Comparison of ENCODE assay signal across 1 cellular context in genomic region chr13:93201992-93202558, GRCh38.
A peak's percentile ranks its signal among the peaks of the same experiment; 100 is the strongest.
TF ChIP-seq lines count a peak whose summit lies in the region.

No MANE protein-coding gene starts in this region.

TF ChIP-seq in HepG2, 621 proteins besides CTCF, POLR2A, EP300 and RAD21 (continued from another document and continues in another):
- TF ChIP-seq, protein P1, sequence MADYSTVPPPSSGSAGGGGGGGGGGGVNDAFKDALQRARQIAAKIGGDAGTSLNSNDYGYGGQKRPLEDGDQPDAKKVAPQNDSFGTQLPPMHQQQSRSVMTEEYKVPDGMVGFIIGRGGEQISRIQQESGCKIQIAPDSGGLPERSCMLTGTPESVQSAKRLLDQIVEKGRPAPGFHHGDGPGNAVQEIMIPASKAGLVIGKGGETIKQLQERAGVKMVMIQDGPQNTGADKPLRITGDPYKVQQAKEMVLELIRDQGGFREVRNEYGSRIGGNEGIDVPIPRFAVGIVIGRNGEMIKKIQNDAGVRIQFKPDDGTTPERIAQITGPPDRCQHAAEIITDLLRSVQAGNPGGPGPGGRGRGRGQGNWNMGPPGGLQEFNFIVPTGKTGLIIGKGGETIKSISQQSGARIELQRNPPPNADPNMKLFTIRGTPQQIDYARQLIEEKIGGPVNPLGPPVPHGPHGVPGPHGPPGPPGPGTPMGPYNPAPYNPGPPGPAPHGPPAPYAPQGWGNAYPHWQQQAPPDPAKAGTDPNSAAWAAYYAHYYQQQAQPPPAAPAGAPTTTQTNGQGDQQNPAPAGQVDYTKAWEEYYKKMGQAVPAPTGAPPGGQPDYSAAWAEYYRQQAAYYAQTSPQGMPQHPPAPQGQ (CRISPR knock-in tag; IDR thresholded peaks at IDR 0.05; ENCODE audit: borderline replicate concordance) = no peak
- TF ChIP-seq YEATS4 (CRISPR knock-in tag; IDR thresholded peaks at IDR 0.05; ENCODE audit: borderline replicate concordance) (0 out of 2 replicates have a peak, but pooled peaks have one; percentile 22), ZBTB20 (CRISPR knock-in tag; IDR thresholded peaks at IDR 0.05; ENCODE audit: borderline replicate concordance, low read depth) (no peak), ZNF547 (CRISPR knock-in tag; IDR thresholded peaks at IDR 0.05) (no peak), BHLHE40 (IDR thresholded peaks at IDR 0.05; ENCODE audit: low read length) (0 out of 2 replicates have a peak, but pooled peaks have one; percentile 11), FIP1L1 (IDR thresholded peaks at IDR 0.05; ENCODE audit: borderline replicate concordance, insufficient read depth, low read depth, low read length) (no peak), TARDBP (CRISPR knock-in tag; IDR thresholded peaks at IDR 0.05) (peak; percentile 65), PHF21A (CRISPR knock-in tag; IDR thresholded peaks at IDR 0.05) (0 out of 2 replicates have a peak, but pooled peaks have one; percentile 45), GZF1 (CRISPR knock-in tag; IDR thresholded peaks at IDR 0.05) (no peak), NFATC3 (CRISPR knock-in tag; IDR thresholded peaks at IDR 0.05) (no peak), SP4 (CRISPR knock-in tag; IDR thresholded peaks at IDR 0.05) (no peak), PHF20 (CRISPR knock-in tag; IDR thresholded peaks at IDR 0.05) (no peak), RXRA (CRISPR knock-in tag; IDR thresholded peaks at IDR 0.05) (no peak; the same call in 1 of the 2 replicates), XRCC5 (optimal IDR thresholded peaks at IDR 0.05; ENCODE audit: low read length) (no peak), ZNF20 (CRISPR knock-in tag; IDR thresholded peaks at IDR 0.05) (no peak), ZBTB14 (CRISPR knock-in tag; IDR thresholded peaks at IDR 0.05) (no peak), ZNF746 (CRISPR knock-in tag; IDR thresholded peaks at IDR 0.05) (no peak), NR2F1 (CRISPR knock-in tag; IDR thresholded peaks at IDR 0.05) (peak; percentile 81 to 83; a peak in 3 of 4 replicates)
- TF ChIP-seq, protein P2, sequence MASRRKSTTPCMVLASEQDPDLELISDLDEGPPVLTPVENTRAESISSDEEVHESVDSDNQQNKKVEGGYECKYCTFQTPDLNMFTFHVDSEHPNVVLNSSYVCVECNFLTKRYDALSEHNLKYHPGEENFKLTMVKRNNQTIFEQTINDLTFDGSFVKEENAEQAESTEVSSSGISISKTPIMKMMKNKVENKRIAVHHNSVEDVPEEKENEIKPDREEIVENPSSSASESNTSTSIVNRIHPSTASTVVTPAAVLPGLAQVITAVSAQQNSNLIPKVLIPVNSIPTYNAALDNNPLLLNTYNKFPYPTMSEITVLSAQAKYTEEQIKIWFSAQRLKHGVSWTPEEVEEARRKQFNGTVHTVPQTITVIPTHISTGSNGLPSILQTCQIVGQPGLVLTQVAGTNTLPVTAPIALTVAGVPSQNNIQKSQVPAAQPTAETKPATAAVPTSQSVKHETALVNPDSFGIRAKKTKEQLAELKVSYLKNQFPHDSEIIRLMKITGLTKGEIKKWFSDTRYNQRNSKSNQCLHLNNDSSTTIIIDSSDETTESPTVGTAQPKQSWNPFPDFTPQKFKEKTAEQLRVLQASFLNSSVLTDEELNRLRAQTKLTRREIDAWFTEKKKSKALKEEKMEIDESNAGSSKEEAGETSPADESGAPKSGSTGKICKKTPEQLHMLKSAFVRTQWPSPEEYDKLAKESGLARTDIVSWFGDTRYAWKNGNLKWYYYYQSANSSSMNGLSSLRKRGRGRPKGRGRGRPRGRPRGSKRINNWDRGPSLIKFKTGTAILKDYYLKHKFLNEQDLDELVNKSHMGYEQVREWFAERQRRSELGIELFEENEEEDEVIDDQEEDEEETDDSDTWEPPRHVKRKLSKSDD (CRISPR knock-in tag; IDR thresholded peaks at IDR 0.05; ENCODE audit: low read depth) = no peak
- TF ChIP-seq, protein P3, sequence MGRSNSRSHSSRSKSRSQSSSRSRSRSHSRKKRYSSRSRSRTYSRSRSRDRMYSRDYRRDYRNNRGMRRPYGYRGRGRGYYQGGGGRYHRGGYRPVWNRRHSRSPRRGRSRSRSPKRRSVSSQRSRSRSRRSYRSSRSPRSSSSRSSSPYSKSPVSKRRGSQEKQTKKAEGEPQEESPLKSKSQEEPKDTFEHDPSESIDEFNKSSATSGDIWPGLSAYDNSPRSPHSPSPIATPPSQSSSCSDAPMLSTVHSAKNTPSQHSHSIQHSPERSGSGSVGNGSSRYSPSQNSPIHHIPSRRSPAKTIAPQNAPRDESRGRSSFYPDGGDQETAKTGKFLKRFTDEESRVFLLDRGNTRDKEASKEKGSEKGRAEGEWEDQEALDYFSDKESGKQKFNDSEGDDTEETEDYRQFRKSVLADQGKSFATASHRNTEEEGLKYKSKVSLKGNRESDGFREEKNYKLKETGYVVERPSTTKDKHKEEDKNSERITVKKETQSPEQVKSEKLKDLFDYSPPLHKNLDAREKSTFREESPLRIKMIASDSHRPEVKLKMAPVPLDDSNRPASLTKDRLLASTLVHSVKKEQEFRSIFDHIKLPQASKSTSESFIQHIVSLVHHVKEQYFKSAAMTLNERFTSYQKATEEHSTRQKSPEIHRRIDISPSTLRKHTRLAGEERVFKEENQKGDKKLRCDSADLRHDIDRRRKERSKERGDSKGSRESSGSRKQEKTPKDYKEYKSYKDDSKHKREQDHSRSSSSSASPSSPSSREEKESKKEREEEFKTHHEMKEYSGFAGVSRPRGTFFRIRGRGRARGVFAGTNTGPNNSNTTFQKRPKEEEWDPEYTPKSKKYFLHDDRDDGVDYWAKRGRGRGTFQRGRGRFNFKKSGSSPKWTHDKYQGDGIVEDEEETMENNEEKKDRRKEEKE (IDR thresholded peaks at IDR 0.05) = no peak
- TF ChIP-seq, protein P4, sequence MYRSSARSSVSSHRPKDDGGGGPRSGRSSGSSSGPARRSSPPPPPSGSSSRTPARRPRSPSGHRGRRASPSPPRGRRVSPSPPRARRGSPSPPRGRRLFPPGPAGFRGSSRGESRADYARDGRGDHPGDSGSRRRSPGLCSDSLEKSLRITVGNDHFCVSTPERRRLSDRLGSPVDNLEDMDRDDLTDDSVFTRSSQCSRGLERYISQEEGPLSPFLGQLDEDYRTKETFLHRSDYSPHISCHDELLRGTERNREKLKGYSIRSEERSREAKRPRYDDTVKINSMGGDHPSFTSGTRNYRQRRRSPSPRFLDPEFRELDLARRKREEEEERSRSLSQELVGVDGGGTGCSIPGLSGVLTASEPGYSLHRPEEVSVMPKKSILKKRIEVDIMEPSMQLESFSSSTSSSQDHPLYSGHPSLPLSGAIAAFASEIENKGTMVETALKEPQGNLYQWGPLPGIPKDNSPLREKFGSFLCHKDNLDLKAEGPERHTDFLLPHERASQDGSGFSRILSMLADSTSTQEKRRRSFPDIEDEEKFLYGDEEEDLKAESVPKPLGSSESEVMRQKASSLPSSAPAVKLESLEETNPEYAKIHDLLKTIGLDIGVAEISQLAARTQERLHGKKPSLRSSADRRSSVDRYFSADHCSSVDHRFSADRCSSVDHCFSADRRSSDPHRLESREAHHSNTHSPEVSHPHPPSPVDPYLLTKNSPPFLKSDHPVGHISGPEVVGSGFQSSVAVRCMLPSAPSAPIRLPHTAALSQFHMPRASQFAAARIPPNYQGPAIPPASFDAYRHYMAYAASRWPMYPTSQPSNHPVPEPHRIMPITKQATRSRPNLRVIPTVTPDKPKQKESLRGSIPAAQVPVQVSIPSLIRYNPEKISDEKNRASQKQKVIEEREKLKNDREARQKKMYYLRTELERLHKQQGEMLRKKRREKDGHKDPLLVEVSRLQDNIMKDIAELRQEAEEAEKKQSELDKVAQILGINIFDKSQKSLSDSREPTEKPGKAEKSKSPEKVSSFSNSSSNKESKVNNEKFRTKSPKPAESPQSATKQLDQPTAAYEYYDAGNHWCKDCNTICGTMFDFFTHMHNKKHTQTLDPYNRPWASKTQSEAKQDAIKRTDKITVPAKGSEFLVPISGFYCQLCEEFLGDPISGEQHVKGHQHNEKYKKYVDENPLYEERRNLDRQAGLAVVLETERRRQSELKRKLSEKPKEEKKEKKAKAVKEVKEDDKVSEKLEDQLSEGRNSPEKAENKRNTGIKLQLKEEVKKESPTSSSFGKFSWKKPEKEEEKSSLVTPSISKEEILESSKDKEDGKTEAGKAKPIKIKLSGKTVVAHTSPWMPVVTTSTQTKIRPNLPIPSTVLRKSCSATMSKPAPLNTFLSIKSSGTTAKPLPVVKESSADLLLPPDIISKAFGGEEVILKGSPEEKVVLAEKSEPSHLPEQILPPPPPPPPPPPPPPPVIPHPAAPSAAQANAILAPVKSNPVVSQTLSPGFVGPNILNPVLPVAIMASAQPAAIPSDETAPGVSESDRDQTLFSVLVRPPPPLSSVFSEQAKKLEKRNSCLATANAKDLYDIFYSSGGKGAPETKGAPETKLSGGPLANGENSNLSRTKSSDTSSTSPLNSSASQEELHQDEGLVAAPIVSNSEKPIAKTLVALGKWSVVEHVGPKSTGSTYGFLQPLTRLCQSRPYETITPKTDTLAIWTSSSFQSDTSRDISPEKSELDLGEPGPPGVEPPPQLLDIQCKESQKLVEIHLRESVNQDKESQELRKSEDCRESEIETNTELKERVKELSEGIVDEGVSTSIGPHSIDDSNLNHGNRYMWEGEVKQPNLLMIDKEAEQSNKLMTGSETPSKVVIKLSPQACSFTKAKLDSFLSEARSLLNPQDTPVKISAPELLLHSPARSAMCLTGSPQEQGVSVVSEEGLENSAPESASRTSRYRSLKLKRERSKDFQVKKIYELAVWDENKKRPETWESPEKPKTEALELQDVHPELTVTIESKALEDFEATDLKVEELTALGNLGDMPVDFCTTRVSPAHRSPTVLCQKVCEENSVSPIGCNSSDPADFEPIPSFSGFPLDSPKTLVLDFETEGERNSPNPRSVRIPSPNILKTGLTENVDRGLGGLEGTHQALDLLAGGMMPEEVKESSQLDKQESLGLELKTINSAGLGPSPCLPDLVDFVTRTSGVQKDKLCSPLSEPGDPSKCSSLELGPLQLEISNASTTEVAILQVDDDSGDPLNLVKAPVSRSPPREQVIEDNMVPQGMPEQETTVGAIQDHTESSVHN (CRISPR knock-in tag; IDR thresholded peaks at IDR 0.05) = no peak
- TF ChIP-seq, protein P5, sequence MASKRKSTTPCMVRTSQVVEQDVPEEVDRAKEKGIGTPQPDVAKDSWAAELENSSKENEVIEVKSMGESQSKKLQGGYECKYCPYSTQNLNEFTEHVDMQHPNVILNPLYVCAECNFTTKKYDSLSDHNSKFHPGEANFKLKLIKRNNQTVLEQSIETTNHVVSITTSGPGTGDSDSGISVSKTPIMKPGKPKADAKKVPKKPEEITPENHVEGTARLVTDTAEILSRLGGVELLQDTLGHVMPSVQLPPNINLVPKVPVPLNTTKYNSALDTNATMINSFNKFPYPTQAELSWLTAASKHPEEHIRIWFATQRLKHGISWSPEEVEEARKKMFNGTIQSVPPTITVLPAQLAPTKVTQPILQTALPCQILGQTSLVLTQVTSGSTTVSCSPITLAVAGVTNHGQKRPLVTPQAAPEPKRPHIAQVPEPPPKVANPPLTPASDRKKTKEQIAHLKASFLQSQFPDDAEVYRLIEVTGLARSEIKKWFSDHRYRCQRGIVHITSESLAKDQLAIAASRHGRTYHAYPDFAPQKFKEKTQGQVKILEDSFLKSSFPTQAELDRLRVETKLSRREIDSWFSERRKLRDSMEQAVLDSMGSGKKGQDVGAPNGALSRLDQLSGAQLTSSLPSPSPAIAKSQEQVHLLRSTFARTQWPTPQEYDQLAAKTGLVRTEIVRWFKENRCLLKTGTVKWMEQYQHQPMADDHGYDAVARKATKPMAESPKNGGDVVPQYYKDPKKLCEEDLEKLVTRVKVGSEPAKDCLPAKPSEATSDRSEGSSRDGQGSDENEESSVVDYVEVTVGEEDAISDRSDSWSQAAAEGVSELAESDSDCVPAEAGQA (IDR thresholded peaks at IDR 0.05; ENCODE audit: low read depth) = no peak
- TF ChIP-seq, protein P5 (CRISPR knock-in tag; IDR thresholded peaks at IDR 0.05; ENCODE audit: borderline replicate concordance) = no peak
- TF ChIP-seq, protein P6, sequence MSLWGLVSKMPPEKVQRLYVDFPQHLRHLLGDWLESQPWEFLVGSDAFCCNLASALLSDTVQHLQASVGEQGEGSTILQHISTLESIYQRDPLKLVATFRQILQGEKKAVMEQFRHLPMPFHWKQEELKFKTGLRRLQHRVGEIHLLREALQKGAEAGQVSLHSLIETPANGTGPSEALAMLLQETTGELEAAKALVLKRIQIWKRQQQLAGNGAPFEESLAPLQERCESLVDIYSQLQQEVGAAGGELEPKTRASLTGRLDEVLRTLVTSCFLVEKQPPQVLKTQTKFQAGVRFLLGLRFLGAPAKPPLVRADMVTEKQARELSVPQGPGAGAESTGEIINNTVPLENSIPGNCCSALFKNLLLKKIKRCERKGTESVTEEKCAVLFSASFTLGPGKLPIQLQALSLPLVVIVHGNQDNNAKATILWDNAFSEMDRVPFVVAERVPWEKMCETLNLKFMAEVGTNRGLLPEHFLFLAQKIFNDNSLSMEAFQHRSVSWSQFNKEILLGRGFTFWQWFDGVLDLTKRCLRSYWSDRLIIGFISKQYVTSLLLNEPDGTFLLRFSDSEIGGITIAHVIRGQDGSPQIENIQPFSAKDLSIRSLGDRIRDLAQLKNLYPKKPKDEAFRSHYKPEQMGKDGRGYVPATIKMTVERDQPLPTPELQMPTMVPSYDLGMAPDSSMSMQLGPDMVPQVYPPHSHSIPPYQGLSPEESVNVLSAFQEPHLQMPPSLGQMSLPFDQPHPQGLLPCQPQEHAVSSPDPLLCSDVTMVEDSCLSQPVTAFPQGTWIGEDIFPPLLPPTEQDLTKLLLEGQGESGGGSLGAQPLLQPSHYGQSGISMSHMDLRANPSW (CRISPR knock-in tag; IDR thresholded peaks at IDR 0.05; ENCODE audit: borderline replicate concordance) = no peak
